1 cellular context compared by ENCODE assay signal in the genomic region with DNA sequence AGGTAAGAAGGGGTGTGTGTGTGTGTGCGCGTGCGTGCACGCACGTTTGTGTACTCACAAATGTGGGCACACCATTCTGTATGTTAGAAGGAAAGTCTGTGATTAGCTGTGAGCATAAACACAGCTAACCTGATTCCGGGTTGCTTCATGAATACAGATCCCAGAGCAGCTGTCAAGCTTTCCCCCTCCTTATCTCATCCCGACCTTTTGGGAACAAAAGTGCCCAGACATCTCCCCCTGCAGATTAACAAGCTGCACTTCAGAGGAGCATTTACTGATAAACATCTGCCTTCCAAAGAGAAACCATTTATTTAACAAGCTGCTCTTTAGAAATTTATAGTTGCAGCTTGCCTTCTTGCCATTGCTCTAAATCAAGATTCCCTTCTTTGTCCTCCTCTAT.
TF ChIP-seq lines count a peak whose summit lies in the region.

No MANE protein-coding gene starts in this region.

TF ChIP-seq in K562, 482 proteins besides CTCF, POLR2A, EP300 and RAD21 (continued from another document):
- TF ChIP-seq TFAM (CRISPR knock-in tag; conservative IDR thresholded peaks at IDR 0.05) (no peak), TSC22D4 (tag; IDR thresholded peaks at IDR 0.05) (no peak), MAFK (IDR thresholded peaks at IDR 0.05; ENCODE audit: low read length) (no peak), TEAD4 (IDR thresholded peaks at IDR 0.05; ENCODE audit: low read length) (peak; percentile 69), TEAD4 (CRISPR knock-in tag; IDR thresholded peaks at IDR 0.05; ENCODE audit: borderline replicate concordance) (no peak), MCM2 (IDR thresholded peaks at IDR 0.05; ENCODE audit: low read depth) (no peak), NFRKB (IDR thresholded peaks at IDR 0.05; ENCODE audit: low read depth) (no peak), GABPB1 (CRISPR knock-in tag; IDR thresholded peaks at IDR 0.05) (no peak), SRF (CRISPR knock-in tag; IDR thresholded peaks at IDR 0.05) (no peak), RBM17 (IDR thresholded peaks at IDR 0.05; ENCODE audit: borderline replicate concordance, low read depth, low read length) (no peak), FOXK1 (CRISPR knock-in tag; IDR thresholded peaks at IDR 0.05; ENCODE audit: borderline replicate concordance) (no peak), MEF2D (tag; conservative IDR thresholded peaks at IDR 0.05; ENCODE audit: low read depth) (no peak), RFX5 (IDR thresholded peaks at IDR 0.05; ENCODE audit: low read depth, low read length) (no peak), DNMT1 (IDR thresholded peaks at IDR 0.05) (no peak), ZZZ3 (IDR thresholded peaks at IDR 0.05) (no peak), SPI1 (IDR thresholded peaks at IDR 0.05; ENCODE audit: borderline replicate concordance, low read depth, low read length) (no peak), ZNF3 (CRISPR knock-in tag; IDR thresholded peaks at IDR 0.05) (no peak), ZNF79 (CRISPR knock-in tag; IDR thresholded peaks at IDR 0.05; ENCODE audit: low read depth) (no peak), EGR1 (conservative IDR thresholded peaks at IDR 0.05) (no peak), PTBP1 (IDR thresholded peaks at IDR 0.05; ENCODE audit: low read depth, low read length) (no peak), ARID1B (IDR thresholded peaks at IDR 0.05) (peak; percentile 75), CSDE1 (IDR thresholded peaks at IDR 0.05) (no peak), TAF9B (IDR thresholded peaks at IDR 0.05; ENCODE audit: partially characterized antibody) (no peak), RBFOX2 (IDR thresholded peaks at IDR 0.05; ENCODE audit: low read depth, low read length) (no peak), ZNF324 (CRISPR knock-in tag; IDR thresholded peaks at IDR 0.05) (no peak), ZNF316 (IDR thresholded peaks at IDR 0.05) (no peak), ZNF707 (CRISPR knock-in tag; conservative IDR thresholded peaks at IDR 0.05) (no peak), FOXJ3 (CRISPR knock-in tag; IDR thresholded peaks at IDR 0.05) (no peak)
- TF ChIP-seq, protein P1, sequence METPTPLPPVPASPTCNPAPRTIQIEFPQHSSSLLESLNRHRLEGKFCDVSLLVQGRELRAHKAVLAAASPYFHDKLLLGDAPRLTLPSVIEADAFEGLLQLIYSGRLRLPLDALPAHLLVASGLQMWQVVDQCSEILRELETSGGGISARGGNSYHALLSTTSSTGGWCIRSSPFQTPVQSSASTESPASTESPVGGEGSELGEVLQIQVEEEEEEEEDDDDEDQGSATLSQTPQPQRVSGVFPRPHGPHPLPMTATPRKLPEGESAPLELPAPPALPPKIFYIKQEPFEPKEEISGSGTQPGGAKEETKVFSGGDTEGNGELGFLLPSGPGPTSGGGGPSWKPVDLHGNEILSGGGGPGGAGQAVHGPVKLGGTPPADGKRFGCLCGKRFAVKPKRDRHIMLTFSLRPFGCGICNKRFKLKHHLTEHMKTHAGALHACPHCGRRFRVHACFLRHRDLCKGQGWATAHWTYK (CRISPR knock-in tag; IDR thresholded peaks at IDR 0.05) = 0 out of 2 replicates have a peak, but pooled peaks have one; percentile 6
- TF ChIP-seq, protein P2, sequence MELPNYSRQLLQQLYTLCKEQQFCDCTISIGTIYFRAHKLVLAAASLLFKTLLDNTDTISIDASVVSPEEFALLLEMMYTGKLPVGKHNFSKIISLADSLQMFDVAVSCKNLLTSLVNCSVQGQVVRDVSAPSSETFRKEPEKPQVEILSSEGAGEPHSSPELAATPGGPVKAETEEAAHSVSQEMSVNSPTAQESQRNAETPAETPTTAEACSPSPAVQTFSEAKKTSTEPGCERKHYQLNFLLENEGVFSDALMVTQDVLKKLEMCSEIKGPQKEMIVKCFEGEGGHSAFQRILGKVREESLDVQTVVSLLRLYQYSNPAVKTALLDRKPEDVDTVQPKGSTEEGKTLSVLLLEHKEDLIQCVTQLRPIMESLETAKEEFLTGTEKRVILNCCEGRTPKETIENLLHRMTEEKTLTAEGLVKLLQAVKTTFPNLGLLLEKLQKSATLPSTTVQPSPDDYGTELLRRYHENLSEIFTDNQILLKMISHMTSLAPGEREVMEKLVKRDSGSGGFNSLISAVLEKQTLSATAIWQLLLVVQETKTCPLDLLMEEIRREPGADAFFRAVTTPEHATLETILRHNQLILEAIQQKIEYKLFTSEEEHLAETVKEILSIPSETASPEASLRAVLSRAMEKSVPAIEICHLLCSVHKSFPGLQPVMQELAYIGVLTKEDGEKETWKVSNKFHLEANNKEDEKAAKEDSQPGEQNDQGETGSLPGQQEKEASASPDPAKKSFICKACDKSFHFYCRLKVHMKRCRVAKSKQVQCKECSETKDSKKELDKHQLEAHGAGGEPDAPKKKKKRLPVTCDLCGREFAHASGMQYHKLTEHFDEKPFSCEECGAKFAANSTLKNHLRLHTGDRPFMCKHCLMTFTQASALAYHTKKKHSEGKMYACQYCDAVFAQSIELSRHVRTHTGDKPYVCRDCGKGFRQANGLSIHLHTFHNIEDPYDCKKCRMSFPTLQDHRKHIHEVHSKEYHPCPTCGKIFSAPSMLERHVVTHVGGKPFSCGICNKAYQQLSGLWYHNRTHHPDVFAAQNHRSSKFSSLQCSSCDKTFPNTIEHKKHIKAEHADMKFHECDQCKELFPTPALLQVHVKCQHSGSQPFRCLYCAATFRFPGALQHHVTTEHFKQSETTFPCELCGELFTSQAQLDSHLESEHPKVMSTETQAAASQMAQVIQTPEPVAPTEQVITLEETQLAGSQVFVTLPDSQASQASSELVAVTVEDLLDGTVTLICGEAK (IDR thresholded peaks at IDR 0.05) = no peak
- TF ChIP-seq, protein P2 (CRISPR knock-in tag; IDR thresholded peaks at IDR 0.05) = no peak
- TF ChIP-seq, protein P3, sequence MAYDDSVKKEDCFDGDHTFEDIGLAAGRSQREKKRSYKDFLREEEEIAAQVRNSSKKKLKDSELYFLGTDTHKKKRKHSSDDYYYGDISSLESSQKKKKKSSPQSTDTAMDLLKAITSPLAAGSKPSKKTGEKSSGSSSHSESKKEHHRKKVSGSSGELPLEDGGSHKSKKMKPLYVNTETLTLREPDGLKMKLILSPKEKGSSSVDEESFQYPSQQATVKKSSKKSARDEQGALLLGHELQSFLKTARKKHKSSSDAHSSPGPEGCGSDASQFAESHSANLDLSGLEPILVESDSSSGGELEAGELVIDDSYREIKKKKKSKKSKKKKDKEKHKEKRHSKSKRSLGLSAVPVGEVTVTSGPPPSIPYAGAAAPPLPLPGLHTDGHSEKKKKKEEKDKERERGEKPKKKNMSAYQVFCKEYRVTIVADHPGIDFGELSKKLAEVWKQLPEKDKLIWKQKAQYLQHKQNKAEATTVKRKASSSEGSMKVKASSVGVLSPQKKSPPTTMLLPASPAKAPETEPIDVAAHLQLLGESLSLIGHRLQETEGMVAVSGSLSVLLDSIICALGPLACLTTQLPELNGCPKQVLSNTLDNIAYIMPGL (CRISPR knock-in tag; IDR thresholded peaks at IDR 0.05) = no peak
- TF ChIP-seq, protein P4, sequence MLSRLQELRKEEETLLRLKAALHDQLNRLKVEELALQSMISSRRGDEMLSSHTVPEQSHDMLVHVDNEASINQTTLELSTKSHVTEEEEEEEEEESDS (CRISPR knock-in tag; IDR thresholded peaks at IDR 0.05) = no peak
- TF ChIP-seq, protein P5, sequence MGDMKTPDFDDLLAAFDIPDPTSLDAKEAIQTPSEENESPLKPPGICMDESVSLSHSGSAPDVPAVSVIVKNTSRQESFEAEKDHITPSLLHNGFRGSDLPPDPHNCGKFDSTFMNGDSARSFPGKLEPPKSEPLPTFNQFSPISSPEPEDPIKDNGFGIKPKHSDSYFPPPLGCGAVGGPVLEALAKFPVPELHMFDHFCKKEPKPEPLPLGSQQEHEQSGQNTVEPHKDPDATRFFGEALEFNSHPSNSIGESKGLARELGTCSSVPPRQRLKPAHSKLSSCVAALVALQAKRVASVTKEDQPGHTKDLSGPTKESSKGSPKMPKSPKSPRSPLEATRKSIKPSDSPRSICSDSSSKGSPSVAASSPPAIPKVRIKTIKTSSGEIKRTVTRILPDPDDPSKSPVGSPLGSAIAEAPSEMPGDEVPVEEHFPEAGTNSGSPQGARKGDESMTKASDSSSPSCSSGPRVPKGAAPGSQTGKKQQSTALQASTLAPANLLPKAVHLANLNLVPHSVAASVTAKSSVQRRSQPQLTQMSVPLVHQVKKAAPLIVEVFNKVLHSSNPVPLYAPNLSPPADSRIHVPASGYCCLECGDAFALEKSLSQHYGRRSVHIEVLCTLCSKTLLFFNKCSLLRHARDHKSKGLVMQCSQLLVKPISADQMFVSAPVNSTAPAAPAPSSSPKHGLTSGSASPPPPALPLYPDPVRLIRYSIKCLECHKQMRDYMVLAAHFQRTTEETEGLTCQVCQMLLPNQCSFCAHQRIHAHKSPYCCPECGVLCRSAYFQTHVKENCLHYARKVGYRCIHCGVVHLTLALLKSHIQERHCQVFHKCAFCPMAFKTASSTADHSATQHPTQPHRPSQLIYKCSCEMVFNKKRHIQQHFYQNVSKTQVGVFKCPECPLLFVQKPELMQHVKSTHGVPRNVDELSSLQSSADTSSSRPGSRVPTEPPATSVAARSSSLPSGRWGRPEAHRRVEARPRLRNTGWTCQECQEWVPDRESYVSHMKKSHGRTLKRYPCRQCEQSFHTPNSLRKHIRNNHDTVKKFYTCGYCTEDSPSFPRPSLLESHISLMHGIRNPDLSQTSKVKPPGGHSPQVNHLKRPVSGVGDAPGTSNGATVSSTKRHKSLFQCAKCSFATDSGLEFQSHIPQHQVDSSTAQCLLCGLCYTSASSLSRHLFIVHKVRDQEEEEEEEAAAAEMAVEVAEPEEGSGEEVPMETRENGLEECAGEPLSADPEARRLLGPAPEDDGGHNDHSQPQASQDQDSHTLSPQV (IDR thresholded peaks at IDR 0.05) = no peak
- TF ChIP-seq, protein P6, sequence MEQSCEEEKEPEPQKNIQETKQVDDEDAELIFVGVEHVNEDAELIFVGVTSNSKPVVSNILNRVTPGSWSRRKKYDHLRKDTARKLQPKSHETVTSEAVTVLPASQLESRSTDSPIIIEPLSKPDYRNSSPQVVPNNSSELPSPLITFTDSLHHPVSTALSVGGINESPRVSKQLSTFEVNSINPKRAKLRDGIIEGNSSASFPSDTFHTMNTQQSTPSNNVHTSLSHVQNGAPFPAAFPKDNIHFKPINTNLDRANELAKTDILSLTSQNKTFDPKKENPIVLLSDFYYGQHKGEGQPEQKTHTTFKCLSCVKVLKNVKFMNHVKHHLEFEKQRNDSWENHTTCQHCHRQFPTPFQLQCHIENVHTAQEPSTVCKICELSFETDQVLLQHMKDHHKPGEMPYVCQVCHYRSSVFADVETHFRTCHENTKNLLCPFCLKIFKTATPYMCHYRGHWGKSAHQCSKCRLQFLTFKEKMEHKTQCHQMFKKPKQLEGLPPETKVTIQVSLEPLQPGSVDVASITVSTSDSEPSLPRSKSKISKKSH (CRISPR knock-in tag; IDR thresholded peaks at IDR 0.05) = no peak
